In the genomic region with DNA sequence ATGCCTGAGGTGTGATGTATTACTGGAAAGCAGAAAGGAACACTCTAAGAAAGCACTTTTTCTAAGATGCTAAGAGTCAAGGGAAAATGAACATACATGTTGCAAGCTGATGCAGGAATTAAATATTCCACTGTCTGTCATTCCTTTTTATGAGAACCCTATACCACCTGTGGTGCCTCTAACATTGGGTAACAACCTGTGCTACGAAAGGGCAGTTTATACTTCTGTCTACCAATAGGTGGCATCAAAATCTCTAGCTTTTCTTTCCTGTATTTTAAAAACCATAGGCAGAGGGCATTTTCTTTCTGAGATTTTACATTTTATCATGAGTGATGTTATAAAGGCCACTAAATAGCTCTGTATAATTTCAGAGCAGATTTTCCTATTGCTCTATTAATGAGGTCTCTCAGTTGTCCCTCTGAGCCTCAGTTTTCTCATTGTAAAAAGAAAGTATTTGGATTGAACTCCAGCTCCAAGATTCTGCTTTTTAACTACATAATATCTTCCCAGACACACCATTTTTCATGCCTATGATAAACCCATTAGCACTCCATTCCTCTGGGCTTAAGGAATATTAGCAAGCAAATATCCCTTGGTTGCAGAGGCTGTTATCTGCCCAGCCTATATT, we compare ENCODE assay signal across 9 cellular contexts. TPM values are rescaled to one million over a fixed set of nuclear protein-coding genes. Genes with fewer than 3 reads are reported as not detected.
DNase-seq lines count a peak whose midpoint lies in the region; ATAC-seq and TF ChIP-seq lines count a peak whose summit lies in the region.
"Had no signal": no experiment of that assay in that cellular context is flagged by ENCODE, and none has a peak within 500 bp of the region (broad histone marks: within the 10 kb centered on the region; RNA-seq: fewer than 3 reads in every experiment).

No MANE protein-coding gene starts in this region.

- H3K27me3 ChIP-seq in vagina, result no peaks in the 10 kb centered on the region

- H3K9me3 ChIP-seq in vagina, result no peaks in the 10 kb centered on the region

- TF ChIP-seq CTCF in vagina (IDR thresholded peaks at IDR 0.05), result peak in 1 of 3 experiments; percentile 4

- H3K27ac ChIP-seq in vagina, result no peak overlapping the region

- H3K4me3 ChIP-seq in Jurkat, Clone E6-1 (ENCODE audit: low read length), result no peak overlapping the region
- no peak overlapping the region for H3K4me3 ChIP-seq in vagina
- H3K4me3 ChIP-seq: lung had no signal

- no peak for TF ChIP-seq POLR2A in vagina (IDR thresholded peaks at IDR 0.05)

- ATAC-seq in GM18517 (IDR thresholded peaks at IDR 0.05; ENCODE audit: unreplicated experiment), result no peak

- DNase-seq in DMS114 treated with DMSO at 0.1 percent for 48 hours (lab: John Stamatoyannopoulos, UW; ENCODE audit: unreplicated experiment) (peak; percentile 40), SHP77 (lab: John Stamatoyannopoulos, UW) (peak; percentile 21 to 38), inferior parietal cortex (ENCODE audit: extremely low spot score) (peak; percentile 53), vagina (ENCODE audit: extremely low spot score in 2 of 2) (no peak), KG1 (lab: John Stamatoyannopoulos, UW) (no peak), middle frontal gyrus (ENCODE audit: extremely low spot score, low spot score) (no peak)
- peak; percentile 9 for DNase-seq in Jurkat, Clone E6-1 (ENCODE audit: low read depth, low spot score)

- H3K36me3 ChIP-seq in vagina, result no peaks in the 10 kb centered on the region

- H3K4me1 ChIP-seq in vagina, result peaks cover 11% of the 10 kb centered on the region

- intact Hi-C loops in vagina (cut with DNase I), result no loop called here

RNA-seq across cellular contexts. Expression of a gene that starts 3.5 kb away (rescaled TPM):
- not detected for polyA plus RNA-seq in Jurkat, Clone E6-1 (2012; ENCODE audit: insufficient read depth, insufficient read length)
- 3.2 TPM for total RNA-seq in vagina

Comparison
In these comparisons a context has a peak if more than half of its experiments do, and no peak if none do; other contexts are left out.
1. DNase-seq: peak in DMS114 treated with DMSO at 0.1 percent for 48 hours (single experiment), Jurkat, Clone E6-1 (single experiment), SHP77 (2 of 2) and inferior parietal cortex (single experiment); none in vagina (0 of 2), KG1 (single experiment) and middle frontal gyrus (single experiment).